Comparison of ENCODE assay signal across 1 cellular context in the genomic region with DNA sequence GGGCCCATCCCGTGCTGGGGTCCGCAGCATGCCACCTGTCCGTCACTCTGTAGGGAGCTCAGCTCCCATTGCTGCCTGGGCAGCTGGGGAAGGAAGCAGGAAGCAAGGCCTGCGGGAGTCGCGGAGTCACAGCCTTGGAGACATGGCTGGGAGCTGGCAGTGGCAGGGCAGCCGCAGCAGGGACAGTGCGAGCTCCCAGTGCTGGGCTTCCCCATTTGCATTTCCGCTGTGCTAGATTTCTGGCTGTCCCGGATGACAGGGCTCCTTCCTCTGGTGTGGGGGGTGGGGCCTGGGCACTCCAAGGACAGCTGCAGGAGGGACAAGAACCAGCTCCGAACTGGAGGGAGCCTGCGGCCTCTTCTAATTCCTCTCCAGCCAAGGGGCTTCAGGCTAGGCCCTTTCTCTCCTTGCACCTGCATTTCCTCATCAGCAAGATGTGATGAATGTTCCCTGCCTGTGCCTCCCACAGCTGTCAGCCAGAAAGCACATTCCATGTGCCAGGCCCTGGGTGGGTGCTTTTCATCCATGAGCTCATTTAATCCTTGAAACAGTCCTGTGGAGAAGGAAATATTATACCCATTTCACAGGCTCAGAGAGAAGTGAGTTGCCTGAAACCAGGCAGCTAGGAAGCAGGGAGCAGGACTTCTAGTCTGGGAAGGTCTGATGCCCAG.
A peak's percentile ranks its signal among the peaks of the same experiment; 100 is the strongest.
TF ChIP-seq lines count a peak whose summit lies in the region.

No MANE protein-coding gene starts in this region.

TF ChIP-seq in GM23338, 12 proteins besides CTCF, POLR2A, EP300 and RAD21 (continued from another document):
- TF ChIP-seq REST (IDR thresholded peaks at IDR 0.05; ENCODE audit: unreplicated experiment) (no peak), EZH2 (IDR thresholded peaks at IDR 0.05; ENCODE audit: low read depth, unreplicated experiment) (no peak), ZNF331 (CRISPR knock-in tag; IDR thresholded peaks at IDR 0.05; ENCODE audit: low read depth) (no peak), CREB1 (CRISPR knock-in tag; IDR thresholded peaks at IDR 0.05; ENCODE audit: low read depth) (no peak), STAT1 (IDR thresholded peaks at IDR 0.05; ENCODE audit: unreplicated experiment) (no peak), JUNB (IDR thresholded peaks at IDR 0.05; ENCODE audit: unreplicated experiment) (no peak)
- TF ChIP-seq, protein P1, sequence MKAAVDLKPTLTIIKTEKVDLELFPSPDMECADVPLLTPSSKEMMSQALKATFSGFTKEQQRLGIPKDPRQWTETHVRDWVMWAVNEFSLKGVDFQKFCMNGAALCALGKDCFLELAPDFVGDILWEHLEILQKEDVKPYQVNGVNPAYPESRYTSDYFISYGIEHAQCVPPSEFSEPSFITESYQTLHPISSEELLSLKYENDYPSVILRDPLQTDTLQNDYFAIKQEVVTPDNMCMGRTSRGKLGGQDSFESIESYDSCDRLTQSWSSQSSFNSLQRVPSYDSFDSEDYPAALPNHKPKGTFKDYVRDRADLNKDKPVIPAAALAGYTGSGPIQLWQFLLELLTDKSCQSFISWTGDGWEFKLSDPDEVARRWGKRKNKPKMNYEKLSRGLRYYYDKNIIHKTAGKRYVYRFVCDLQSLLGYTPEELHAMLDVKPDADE (IDR thresholded peaks at IDR 0.05): peak; percentile 61; the same call in 1 of the 2 replicates
